Comparison of ENCODE assay signal across 13 cellular contexts in the genomic region with DNA sequence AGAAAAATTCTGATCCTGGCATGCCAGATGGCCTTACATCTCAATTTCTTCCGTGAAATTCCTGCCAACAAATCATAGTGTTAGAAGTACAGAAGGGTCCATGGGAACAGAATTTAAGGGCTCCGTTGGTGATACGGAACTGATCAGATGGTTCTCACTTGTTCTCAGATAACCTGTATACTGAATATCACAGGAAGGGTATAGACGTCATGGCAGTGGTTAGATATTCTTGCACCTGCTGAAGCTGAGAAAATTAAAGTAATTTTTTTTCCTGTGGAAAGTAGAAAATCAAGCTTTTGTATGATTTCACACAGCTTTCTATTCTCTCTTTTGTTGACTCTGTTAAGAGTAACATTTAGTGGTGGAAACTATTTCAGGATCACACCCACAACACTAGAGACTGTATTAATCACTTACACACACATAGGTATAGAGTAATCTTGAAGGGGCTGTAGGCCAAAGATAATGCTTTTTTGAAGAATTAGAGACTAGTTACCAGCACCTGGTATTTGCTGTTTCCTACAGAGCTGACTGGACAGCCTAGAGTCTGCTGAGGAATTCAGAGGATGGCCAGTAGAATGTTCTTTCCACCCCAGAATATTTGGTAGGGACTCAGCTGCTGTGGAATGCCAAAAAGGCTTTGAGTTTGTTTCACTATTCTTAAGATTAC. TPM values are rescaled to one million over a fixed set of nuclear protein-coding genes. Genes with fewer than 3 reads are reported as not detected.
A peak's percentile ranks its signal among the peaks of the same experiment; 100 is the strongest.
DNase-seq lines count a peak whose midpoint lies in the region; ATAC-seq and TF ChIP-seq lines count a peak whose summit lies in the region.
"Had no signal": no experiment of that assay in that cellular context is flagged by ENCODE, and none has a peak within 500 bp of the region (broad histone marks: within the 10 kb centered on the region; RNA-seq: fewer than 3 reads in every experiment).

No MANE protein-coding gene starts in this region.

- peak overlapping the region; percentile 3 for H3K4me3 Mint-ChIP-seq in neural crest cell

- H3K36me3 Mint-ChIP-seq in neural crest cell (ENCODE audit: low read depth): no peaks in the 10 kb centered on the region

- DNase-seq in DMS 273 treated with DMSO at 0.1 percent for 48 hours (lab: John Stamatoyannopoulos, UW) (peak; percentile 60), NCI-H2171 treated with DMSO at 0.1 percent for 48 hours (lab: John Stamatoyannopoulos, UW) (peak; percentile 86), coronary artery (ENCODE audit: low spot score) (no peak), neural crest cell (ENCODE audit: low read depth, low spot score) (no peak), NCI-H146 treated with DMSO at 0.1 percent for 48 hours (lab: John Stamatoyannopoulos, UW; ENCODE audit: unreplicated experiment) (no peak), SW480 (ENCODE audit: low spot score) (no peak)
- DNase-seq: anterior cingulate cortex; NCI-H187 treated with DMSO at 0.1 percent for 48 hours; pancreas; PC-3; stimulated activated CD4-positive, alpha-beta T cell treated with anti-CD3 and anti-CD28 coated beads, Interleukin-4, amount 100 ng/mL, for 1 hour had no signal

- H3K27ac Mint-ChIP-seq in neural crest cell (ENCODE audit: unreplicated experiment): no peak overlapping the region

- ATAC-seq in HG03045 (IDR thresholded peaks at IDR 0.05; ENCODE audit: unreplicated experiment) (no peak), GM19324 (IDR thresholded peaks at IDR 0.05; ENCODE audit: low FRiP score, unreplicated experiment) (no peak)
- ATAC-seq: PC-3 had no signal

- peaks cover 25% of the 10 kb centered on the region for H3K4me1 Mint-ChIP-seq in neural crest cell

- peak overlapping the region; percentile 1 for H3K4me3 ChIP-seq in coronary artery
- H3K4me3 ChIP-seq: pancreas had no signal

- no peaks in the 10 kb centered on the region for H3K9me3 Mint-ChIP-seq in neural crest cell

- TF ChIP-seq CTCF in coronary artery (IDR thresholded peaks at IDR 0.05) (no peak), neural crest cell (conservative IDR thresholded peaks at IDR 0.05) (no peak)

- peak overlapping the region; percentile 18 to 61 for H3K27ac ChIP-seq in coronary artery
- H3K27ac ChIP-seq: pancreas had no signal

- H3K27me3 Mint-ChIP-seq in neural crest cell (ENCODE audit: low read depth): no peaks in the 10 kb centered on the region

RNA-seq across cellular contexts. Expression of gene TENT4B, which starts 7.5 kb away (rescaled TPM):
- 12.5 and 12.9 TPM in 2 replicates for total RNA-seq in neural crest cell

Comparison
In these comparisons a context has a peak if more than half of its experiments do, and no peak if none do; other contexts are left out.
1. DNase-seq: peak in DMS 273 treated with DMSO at 0.1 percent for 48 hours (single experiment) and NCI-H2171 treated with DMSO at 0.1 percent for 48 hours (single experiment); none in coronary artery (single experiment), neural crest cell (single experiment), NCI-H146 treated with DMSO at 0.1 percent for 48 hours (single experiment) and SW480 (single experiment).